27 cellular contexts compared by ENCODE assay signal in the genomic region with DNA sequence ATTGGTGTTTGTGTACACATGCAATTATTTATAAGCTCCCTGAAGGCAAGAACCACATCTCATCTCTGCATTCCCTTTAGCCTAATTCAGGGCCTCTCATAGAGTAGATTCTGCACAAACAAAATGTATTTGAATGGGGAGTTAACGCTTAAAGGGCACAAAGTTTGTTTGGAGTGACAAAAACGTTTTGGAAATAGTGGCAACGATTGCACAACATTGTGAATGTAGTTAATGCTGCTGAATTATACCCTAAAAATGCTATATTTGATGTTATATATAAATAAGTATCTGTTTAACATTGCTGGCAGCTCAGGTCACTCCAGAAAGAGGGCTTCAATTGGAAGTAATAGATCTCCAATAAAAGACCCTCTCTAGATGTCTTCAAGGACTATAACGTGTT.
"Had no signal": no experiment of that assay in that cellular context is flagged by ENCODE, and none has a peak within 500 bp of the region (broad histone marks: within the 10 kb centered on the region; RNA-seq: fewer than 3 reads in every experiment).

No MANE protein-coding gene starts in this region.

- H3K36me3 ChIP-seq: prostate gland, uterus had no signal

- H3K9me3 ChIP-seq: left ventricle myocardium inferior, mucosa of descending colon, pancreas, prostate gland, sigmoid colon, spleen, suprapubic skin, thoracic aorta, tibial artery, uterus had no signal

- DNase-seq: islet precursor cell; left ventricle myocardium inferior; mesendoderm; midbrain; mucosa of descending colon; naive thymus-derived CD8-positive, alpha-beta T cell; nucleus accumbens; pancreas; posterior cingulate gyrus; retina; right cardiac atrium; sigmoid colon; small intestine; spleen; stimulated activated CD4-positive, alpha-beta T cell treated with anti-CD3 and anti-CD28 coated beads, Interleukin-4, amount 100 ng/mL, for 24 hours; stimulated activated naive CD4-positive, alpha-beta T cell; tibial artery; trophoblast cell; uterus had no signal

- H3K27me3 ChIP-seq: pancreas, sigmoid colon, spleen, suprapubic skin, tibial artery, uterus had no signal

- H3K9me3 Mint-ChIP-seq: naive thymus-derived CD8-positive, alpha-beta T cell; nephron; neural crest cell; stimulated activated effector memory CD8-positive, alpha-beta T cell treated with anti-CD3 and anti-CD28 coated beads, Interleukin-12 subunit alpha, Interleukin-12 subunit beta, amount 100 ng/mL, for 72 hours; stimulated activated naive CD8-positive, alpha-beta T cell treated with anti-CD3 and anti-CD28 coated beads, Interleukin-15, Interleukin-2, amounts not matched to agents 100 ng/mL and 50 ng/mL, for 24 hours had no signal

- H3K27ac ChIP-seq: left ventricle myocardium inferior, pancreas, sigmoid colon, spleen, suprapubic skin, thoracic aorta, tibial artery, uterus had no signal

- H3K27me3 Mint-ChIP-seq: naive thymus-derived CD8-positive, alpha-beta T cell; stimulated activated naive CD8-positive, alpha-beta T cell treated with anti-CD3 and anti-CD28 coated beads, Interleukin-15, Interleukin-2, amounts not matched to agents 100 ng/mL and 50 ng/mL, for 24 hours had no signal

- H3K4me3 Mint-ChIP-seq: naive thymus-derived CD8-positive, alpha-beta T cell; nephron; neural crest cell; stimulated activated effector memory CD8-positive, alpha-beta T cell treated with anti-CD3 and anti-CD28 coated beads, Interleukin-12 subunit alpha, Interleukin-12 subunit beta, amount 100 ng/mL, for 72 hours; stimulated activated naive CD8-positive, alpha-beta T cell treated with anti-CD3 and anti-CD28 coated beads, Interleukin-15, Interleukin-2, amounts not matched to agents 100 ng/mL and 50 ng/mL, for 24 hours had no signal

- ATAC-seq: mucosa of descending colon; naive thymus-derived CD8-positive, alpha-beta T cell; pancreas; right cardiac atrium; stimulated activated effector memory CD8-positive, alpha-beta T cell treated with anti-CD3 and anti-CD28 coated beads, Interleukin-12 subunit alpha, Interleukin-12 subunit beta, amount 100 ng/mL, for 72 hours had no signal

- H3K4me3 ChIP-seq: left ventricle myocardium inferior, lung, mucosa of descending colon, pancreas, prostate gland, sigmoid colon, spleen, suprapubic skin, thoracic aorta, tibial artery, uterus had no signal

- H3K27ac Mint-ChIP-seq: nephron; stimulated activated effector memory CD8-positive, alpha-beta T cell treated with anti-CD3 and anti-CD28 coated beads, Interleukin-12 subunit alpha, Interleukin-12 subunit beta, amount 100 ng/mL, for 72 hours; stimulated activated naive CD8-positive, alpha-beta T cell treated with anti-CD3 and anti-CD28 coated beads, Interleukin-15, Interleukin-2, amounts not matched to agents 100 ng/mL and 50 ng/mL, for 24 hours had no signal

- H3K4me1 ChIP-seq: uterus had no signal
